In the genomic region with DNA sequence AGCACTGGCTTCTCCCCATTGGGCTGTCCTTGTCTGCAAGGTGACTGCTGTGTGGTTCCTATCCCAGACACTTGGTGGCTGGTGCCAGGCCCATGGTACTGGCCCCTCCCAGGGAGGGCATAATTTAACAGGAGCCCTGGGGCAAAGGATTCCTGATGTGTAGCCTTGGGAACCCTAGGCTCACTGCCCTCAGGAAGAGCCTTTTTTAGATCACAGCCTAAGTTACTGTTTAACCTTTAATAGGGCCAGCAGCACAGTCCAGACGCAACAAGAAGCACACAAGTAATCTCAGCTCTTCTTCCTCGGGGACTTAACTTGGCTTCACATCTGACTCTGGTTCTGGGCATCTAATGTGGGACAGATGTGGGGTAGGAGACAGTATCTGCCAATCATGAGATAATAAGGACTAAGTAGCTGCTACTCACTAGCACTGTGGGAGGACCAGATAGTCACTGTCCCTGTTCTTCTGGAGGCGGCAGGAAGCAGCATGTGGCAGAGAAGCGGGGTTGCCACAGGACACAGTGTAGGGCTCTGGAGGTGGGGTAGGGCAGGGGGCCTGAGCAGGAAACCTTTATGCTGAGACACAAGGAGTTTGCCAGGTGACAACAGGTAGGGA, we compare ENCODE assay signal across 28 cellular contexts.
DNase-seq lines count a peak whose midpoint lies in the region; ATAC-seq, FAIRE-seq and TF ChIP-seq lines count a peak whose summit lies in the region.
"Had no signal": no experiment of that assay in that cellular context is flagged by ENCODE, and none has a peak within 500 bp of the region (broad histone marks: within the 10 kb centered on the region; RNA-seq: fewer than 3 reads in every experiment).

No MANE protein-coding gene starts in this region.

- H3K4me3 ChIP-seq in SK-N-SH (ENCODE audit: low read depth in 2 of 2, low read length in 1 of 2) = no peak overlapping the region
- no peak overlapping the region for H3K4me3 ChIP-seq in mucosa of descending colon
- H3K4me3 ChIP-seq in spleen = no peak overlapping the region
- H3K4me3 ChIP-seq: ascending aorta, BLaER1, cardiac muscle cell, coronary artery, heart right ventricle, Peyer's patch, psoas muscle, tibial nerve had no signal

- no peaks in the 10 kb centered on the region for H3K9me3 ChIP-seq in SK-N-SH
- peaks cover 9% of the 10 kb centered on the region for H3K9me3 ChIP-seq in mucosa of descending colon
- peaks cover 0 to 16% (median 9%) of the 10 kb centered on the region in 8 donors for H3K9me3 ChIP-seq in spleen

- no peak overlapping the region for H2AFZ ChIP-seq in SK-N-SH (ENCODE audit: low read depth)

- peaks cover 0 to 1% of the 10 kb centered on the region in 2 donors for H3K27me3 Mint-ChIP-seq in T-cell
- H3K27me3 Mint-ChIP-seq: activated CD4-positive, alpha-beta memory T cell treated with anti-CD3 and anti-CD28 coated beads for 36 hours; activated naive CD8-positive, alpha-beta T cell had no signal

- no peak for TF ChIP-seq EP300 in SK-N-SH (IDR thresholded peaks at IDR 0.05; ENCODE audit: borderline replicate concordance in 1 of 2, low read depth in 1 of 2, low read length in 1 of 2)

- no peaks in the 10 kb centered on the region for H3K9me2 ChIP-seq in SK-N-SH

- no peak overlapping the region for H3K4me3 Mint-ChIP-seq in T-cell
- H3K4me3 Mint-ChIP-seq: activated CD4-positive, alpha-beta memory T cell treated with anti-CD3 and anti-CD28 coated beads for 36 hours; activated naive CD8-positive, alpha-beta T cell had no signal

- no peak overlapping the region for H3K9ac ChIP-seq in SK-N-SH
- H3K9ac ChIP-seq: BLaER1 had no signal

- H3K36me3 ChIP-seq in SK-N-SH (replicated peaks in 1 of 2; ENCODE audit: control insufficient read depth in 1 of 2, insufficient read depth in 2 of 2, low read length in 1 of 2) (no peaks in the 10 kb centered on the region), mucosa of descending colon (ENCODE audit: low read depth) (no peaks in the 10 kb centered on the region), spleen (no peaks in the 10 kb centered on the region)
- H3K36me3 ChIP-seq: ascending aorta, BLaER1, cardiac muscle cell, heart right ventricle, Peyer's patch, tibial nerve had no signal

- POLR2A ChIA-PET in SK-N-SH (lab: Yijun Ruan, JAX) (no interaction called here), T-cell (lab: Charles Lee) (no interaction called here)

- no peaks in the 10 kb centered on the region for H3K36me3 Mint-ChIP-seq in T-cell
- H3K36me3 Mint-ChIP-seq: activated CD4-positive, alpha-beta memory T cell treated with anti-CD3 and anti-CD28 coated beads for 36 hours had no signal

- 59% methylated on average over 4 of the region's 4 CpGs for WGBS in SK-N-SH (ENCODE audit: low lambda C conversion rate)
- WGBS in spleen, 5 donors = 62 to 93% (median 83%) methylated on average over 4 of the region's 4 CpGs

- FAIRE-seq in GM12891 (lab: Jason Lieb, UNC) = peak; percentile 48
- FAIRE-seq in GM12892 (lab: Jason Lieb, UNC) = no peak

- TF ChIP-seq RAD21 in SK-N-SH (IDR thresholded peaks at IDR 0.05; ENCODE audit: low read length) = no peak

- H3K9me3 Mint-ChIP-seq in T-cell = peaks cover 7 to 8% (median 8%) of the 10 kb centered on the region in 3 donors

- H3K27me3 ChIP-seq in SK-N-SH (ENCODE audit: insufficient read depth) (no peaks in the 10 kb centered on the region), spleen (replicated peaks in 1 of 7) (no peaks in the 10 kb centered on the region)
- H3K27me3 ChIP-seq: ascending aorta, BLaER1, cardiac muscle cell, heart right ventricle, Peyer's patch, tibial nerve had no signal

- H3K27ac Mint-ChIP-seq in T-cell = no peak overlapping the region
- H3K27ac Mint-ChIP-seq: activated CD4-positive, alpha-beta memory T cell treated with anti-CD3 and anti-CD28 coated beads for 36 hours; activated naive CD8-positive, alpha-beta T cell; activated T-helper 2 cell treated with anti-CD3 and anti-CD28 coated beads, Interferon-gamma antibody, Interleukin-2, Interleukin-4, amounts not matched to agents 10 μg/mL and 5 μg/mL and 100 μg/mL, durations not matched to agents 14 hours and 24 hours and 36 hours had no signal

- no peak for TF ChIP-seq POLR2A in GM12891 (IDR thresholded peaks at IDR 0.05; ENCODE audit: low read depth, low read length)
- TF ChIP-seq POLR2A in GM12892 (IDR thresholded peaks at IDR 0.05; ENCODE audit: low read depth, low read length) = no peak
- TF ChIP-seq POLR2A in spleen (IDR thresholded peaks at IDR 0.05) = no peak

- intact Hi-C loops in mucosa of descending colon (cut with DNase I, micrococcal nuclease) = no loop called here
- intact Hi-C loops in spleen (cut with DNase I; ENCODE audit: low total_unique reads) = no loop called here

- TF ChIP-seq CTCF in 22Rv1 (IDR thresholded peaks at IDR 0.05) (no peak), SK-N-SH (IDR thresholded peaks at IDR 0.05) (no peak), mucosa of descending colon (IDR thresholded peaks at IDR 0.05) (no peak), spleen (IDR thresholded peaks at IDR 0.05 in 8 of 11, conservative IDR thresholded peaks at IDR 0.05 in 3 of 11) (no peak)

- CTCF ChIA-PET in SK-N-SH (lab: Yijun Ruan, JAX) (interaction anchor here (1.2 to 1.5 kb wide), 2 partner anchors 11 to 29 kb away, joined by 3 read pairs; no protein-coding TSS in a partner anchor), T-cell (lab: Charles Lee) (no interaction called here)

- no peak overlapping the region for H3K4me2 ChIP-seq in SK-N-SH
- H3K4me2 ChIP-seq: BLaER1 had no signal

- H3K27ac ChIP-seq in 22Rv1 = peak overlapping the region; percentile 69
- H3K27ac ChIP-seq in SK-N-SH (ENCODE audit: low read depth in 2 of 2, low read length in 1 of 2) = peak overlapping the region in 1 of 2 experiments; percentile 45; a peak in 2 of 4 replicates
- H3K27ac ChIP-seq in spleen = peak overlapping the region in 1 of 8 donors; percentile 1
- H3K27ac ChIP-seq: ascending aorta, BLaER1, cardiac muscle cell, coronary artery, heart right ventricle, Peyer's patch, psoas muscle, tibial nerve had no signal

- no peaks in the 10 kb centered on the region for H3K79me2 ChIP-seq in SK-N-SH (ENCODE audit: insufficient read depth)

- DNase-seq in GM12891 (ENCODE audit: insufficient read length, low spot score) = no peak
- peak; percentile 65 for DNase-seq in SK-N-SH
- DNase-seq in mucosa of descending colon = no peak
- DNase-seq in stimulated activated CD4-positive, alpha-beta T cell treated with anti-CD3 and anti-CD28 coated beads, Interleukin-15, amount 100 ng/mL, for 24 hours = no peak
- no peak for DNase-seq in GM12892 (ENCODE audit: insufficient read length)
- no peak for DNase-seq in T-cell
- DNase-seq in spleen = no peak
- DNase-seq: ACHN; activated CD4-positive, alpha-beta memory T cell treated with anti-CD3 and anti-CD28 coated beads for 36 hours; activated CD4-positive, CD25-positive, alpha-beta regulatory T cell treated with anti-CD3 and anti-CD28 coated beads, Interleukin-2, amount 50 U/mL, for 72 hours; DND-41; effector memory CD4-positive, alpha-beta T cell; heart right ventricle; Kasumi-1; mesenchymal stem cell; NCI-H526 treated with DMSO at 0.1 percent for 48 hours; nucleus accumbens; Peyer's patch; psoas muscle; SHP77 treated with DMSO at 0.1 percent for 48 hours had no signal

- peak; percentile 74 for ATAC-seq in mucosa of descending colon
- no peak for ATAC-seq in T-cell (replicated peaks in 1 of 4)
- ATAC-seq: psoas muscle had no signal

- H3K4me1 ChIP-seq in SK-N-SH (ENCODE audit: control insufficient read depth in 1 of 2, insufficient read depth in 2 of 2, low read depth in 1 of 2, low read length in 1 of 2) (peaks cover 0 to 14% of the 10 kb centered on the region in 2 experiments; a peak in 1 of 4 replicates), mucosa of descending colon (ENCODE audit: low read depth) (no peaks in the 10 kb centered on the region), spleen (no peaks in the 10 kb centered on the region)
- H3K4me1 ChIP-seq: ascending aorta, heart right ventricle, Peyer's patch, psoas muscle, tibial nerve had no signal

- no peaks in the 10 kb centered on the region for H3K4me1 Mint-ChIP-seq in T-cell

- no peaks in the 10 kb centered on the region for H4K20me1 ChIP-seq in SK-N-SH (ENCODE audit: insufficient read depth)
- H4K20me1 ChIP-seq: BLaER1 had no signal

- H3F3A ChIP-seq in SK-N-SH (replicated peaks; ENCODE audit: insufficient read depth) = no peaks in the 10 kb centered on the region

TF ChIP-seq in GM12891, 5 proteins besides CTCF, POLR2A, EP300 and RAD21:
- TF ChIP-seq TAF1 (IDR thresholded peaks at IDR 0.05; ENCODE audit: low read depth, low read length) = no peak
- no peak for TF ChIP-seq POLR2AphosphoS5 (IDR thresholded peaks at IDR 0.05; ENCODE audit: low read depth, low read length)
- no peak for TF ChIP-seq POU2F2 (IDR thresholded peaks at IDR 0.05; ENCODE audit: low read depth, low read length)
- TF ChIP-seq PAX5 (IDR thresholded peaks at IDR 0.05; ENCODE audit: insufficient read depth, low read length, severe bottlenecking) = no peak

TF ChIP-seq in SK-N-SH, 30 proteins besides CTCF, POLR2A, EP300 and RAD21 (continues in another document):
- TF ChIP-seq TEAD4 (IDR thresholded peaks at IDR 0.05; ENCODE audit: borderline replicate concordance, insufficient read depth) (no peak), GATA2 (CRISPR knock-in tag; IDR thresholded peaks at IDR 0.05) (0 out of 2 replicates have a peak, but pooled peaks have one; percentile 21), GABPA (IDR thresholded peaks at IDR 0.05; ENCODE audit: low read depth) (no peak), RFX5 (IDR thresholded peaks at IDR 0.05; ENCODE audit: low read length) (no peak), RXRA (IDR thresholded peaks at IDR 0.05; ENCODE audit: borderline replicate concordance, low read depth) (no peak), ZBTB33 (IDR thresholded peaks at IDR 0.05; ENCODE audit: borderline replicate concordance, low read depth) (no peak), MAX (IDR thresholded peaks at IDR 0.05; ENCODE audit: low read depth) (no peak), SIN3A (IDR thresholded peaks at IDR 0.05; ENCODE audit: borderline replicate concordance, low read depth, low read length) (no peak)
